In genomic region chr1:235835226-235835625, GRCh38 we compare ENCODE assay signal across 11 cellular contexts. TPM values are rescaled to one million over a fixed set of nuclear protein-coding genes. Genes with fewer than 3 reads are reported as not detected.
DNase-seq lines count a peak whose midpoint lies in the region; ATAC-seq, FAIRE-seq and TF ChIP-seq lines count a peak whose summit lies in the region.
"Had no signal": no experiment of that assay in that cellular context is flagged by ENCODE, and none has a peak within 500 bp of the region (broad histone marks: within the 10 kb centered on the region; RNA-seq: fewer than 3 reads in every experiment).

No MANE protein-coding gene starts in this region.

- H3K4me1 ChIP-seq in cardiac muscle cell (ENCODE audit: low read depth) (no peaks in the 10 kb centered on the region), prostate gland (replicated peaks) (no peaks in the 10 kb centered on the region)

- DNase-seq in AG08396 (ENCODE audit: low spot score) (peak; percentile 31), RPMI8226 (peak; percentile 45), cardiac muscle cell (ENCODE audit: low read depth in 1 of 2, low spot score in 1 of 2) (peak in 1 of 2 donors; percentile 72), pons (ENCODE audit: low spot score) (peak; percentile 62), NCI-H526 treated with DMSO at 0.1 percent for 48 hours (lab: John Stamatoyannopoulos, UW) (no peak), prostate gland (ENCODE audit: low spot score) (no peak), frontal cortex (ENCODE audit: low spot score in 2 of 2) (no peak)

- FAIRE-seq in frontal cortex (lab: Jason Lieb, UNC) = no peak
- FAIRE-seq: GM12878 had no signal

- H3K27ac ChIP-seq in cardiac muscle cell (no peak overlapping the region), prostate gland (peak overlapping the region in 1 of 2 donors; percentile 19)

- 37% methylated on average over 4 of the region's 4 CpGs for WGBS in prostate gland

- no peak for TF ChIP-seq POLR2A in prostate gland (IDR thresholded peaks at IDR 0.05)

- no peak for ATAC-seq in HG03039 (IDR thresholded peaks at IDR 0.05; ENCODE audit: unreplicated experiment)
- ATAC-seq: activated naive CD4-positive, alpha-beta T cell treated with anti-CD3 and anti-CD28 coated beads, Interleukin-2, amount 50 U/mL, for 72 hours; GM12878 had no signal

- peak; percentile 12 for TF ChIP-seq CTCF in cardiac muscle cell (IDR thresholded peaks at IDR 0.05; ENCODE audit: low read depth, low read length)
- no peak for TF ChIP-seq CTCF in prostate gland (IDR thresholded peaks at IDR 0.05)

- intact Hi-C loops in prostate gland (cut with DNase I) = no loop called here

- H3K36me3 ChIP-seq in cardiac muscle cell (no peaks in the 10 kb centered on the region), prostate gland (no peaks in the 10 kb centered on the region)

- H3K27me3 ChIP-seq in cardiac muscle cell (no peaks in the 10 kb centered on the region), prostate gland (replicated peaks; ENCODE audit: insufficient read depth) (no peaks in the 10 kb centered on the region)
- H3K27me3 ChIP-seq: BLaER1 treated with 17β-estradiol and CSF1 and Interleukin-3, amounts not matched to agents 10 nM and 100 nM had no signal

- H3K4me3 ChIP-seq in cardiac muscle cell (no peak overlapping the region), prostate gland (no peak overlapping the region)
- H3K4me3 ChIP-seq: BLaER1 treated with 17β-estradiol and CSF1 and Interleukin-3, amounts not matched to agents 10 nM and 100 nM; GM12878 had no signal

- H3K9me3 ChIP-seq in cardiac muscle cell (ENCODE audit: low read depth) = no peaks in the 10 kb centered on the region
- no peaks in the 10 kb centered on the region for H3K9me3 ChIP-seq in prostate gland
- H3K9me3 ChIP-seq: BLaER1 treated with 17β-estradiol and CSF1 and Interleukin-3, amounts not matched to agents 10 nM and 100 nM had no signal

RNA-seq across cellular contexts. Expression of gene LYST, which starts 31.5 kb away (rescaled TPM):
- total RNA-seq in cardiac muscle cell (3.7 and 5.2 TPM in 2 replicates), prostate gland (10 to 100 TPM; 21.9 to 41.7 TPM), frontal cortex (66.0 TPM)
- 4.5 and 4.9 TPM in 2 replicates for polyA plus RNA-seq in cardiac muscle cell

Comparison
In these comparisons a context has a peak if more than half of its experiments do, and no peak if none do; other contexts are left out.
1. DNase-seq: peak in AG08396 (single experiment), RPMI8226 (single experiment) and pons (single experiment); none in NCI-H526 treated with DMSO at 0.1 percent for 48 hours (single experiment), prostate gland (single experiment) and frontal cortex (0 of 2).